ENCODE assay signal across 1 cellular context in genomic region chr2:60710707-60711106, GRCh38.
TF ChIP-seq lines count a peak whose summit lies in the region.

No MANE protein-coding gene starts in this region.

TF ChIP-seq in HepG2, 621 proteins besides CTCF, POLR2A, EP300 and RAD21:
- TF ChIP-seq STAT6 (CRISPR knock-in tag; IDR thresholded peaks at IDR 0.05; ENCODE audit: borderline replicate concordance) (no peak), ZNF543 (CRISPR knock-in tag; IDR thresholded peaks at IDR 0.05) (no peak), ZNF713 (CRISPR knock-in tag; IDR thresholded peaks at IDR 0.05) (no peak), ZNF660 (CRISPR knock-in tag; IDR thresholded peaks at IDR 0.05; ENCODE audit: borderline replicate concordance, low read depth) (no peak), ZNF367 (CRISPR knock-in tag; IDR thresholded peaks at IDR 0.05; ENCODE audit: borderline replicate concordance) (no peak), SYNCRIP (IDR thresholded peaks at IDR 0.05; ENCODE audit: insufficient read depth, low read depth, low read length) (no peak), MAFF (IDR thresholded peaks at IDR 0.05; ENCODE audit: low read depth, low read length) (no peak), MYPOP (CRISPR knock-in tag; IDR thresholded peaks at IDR 0.05) (no peak), FOXA1 (IDR thresholded peaks at IDR 0.05) (no peak), FOXA1 (CRISPR knock-in tag; IDR thresholded peaks at IDR 0.05) (no peak), MTF1 (CRISPR knock-in tag; IDR thresholded peaks at IDR 0.05) (no peak), FLYWCH1 (CRISPR knock-in tag; IDR thresholded peaks at IDR 0.05) (no peak), JUN (CRISPR knock-in tag; IDR thresholded peaks at IDR 0.05) (no peak), DDIT3 (CRISPR knock-in tag; IDR thresholded peaks at IDR 0.05) (no peak), KDM5B (CRISPR knock-in tag; IDR thresholded peaks at IDR 0.05; ENCODE audit: borderline replicate concordance) (no peak)
TF ChIP-seq in HepG2: peak in this region for 0.
